In genomic region chr1:229756666-229757065, GRCh38 we compare ENCODE assay signal across 16 cellular contexts.
DNase-seq lines count a peak whose midpoint lies in the region; FAIRE-seq and TF ChIP-seq lines count a peak whose summit lies in the region.
"Had no signal": no experiment of that assay in that cellular context is flagged by ENCODE, and none has a peak within 500 bp of the region (broad histone marks: within the 10 kb centered on the region; RNA-seq: fewer than 3 reads in every experiment).

No MANE protein-coding gene starts in this region.

- H3K4me1 Mint-ChIP-seq in activated CD4-positive, alpha-beta memory T cell treated with anti-CD3 and anti-CD28 coated beads for 36 hours (ENCODE audit: low read depth): peaks cover 8% of the 10 kb centered on the region

- no peak for TF ChIP-seq CTCF in fibroblast of the aortic adventitia (IDR thresholded peaks at IDR 0.05; ENCODE audit: insufficient read depth, low read length)

- POLR2A ChIA-PET in activated CD4-positive, alpha-beta memory T cell treated with anti-CD3 and anti-CD28 coated beads for 36 hours (lab: Charles Lee): no interaction called here

- intact Hi-C loops in activated CD4-positive, alpha-beta memory T cell treated with anti-CD3 and anti-CD28 coated beads for 36 hours (cut with micrococcal nuclease): no loop called here

- H3K27me3 ChIP-seq in SJSA1 (replicated peaks): no peaks in the 10 kb centered on the region
- H3K27me3 ChIP-seq: thyroid gland had no signal

- H3K4me1 ChIP-seq in SJSA1 (replicated peaks): peaks cover 43% of the 10 kb centered on the region
- H3K4me1 ChIP-seq: thyroid gland had no signal

- no peak for TF ChIP-seq POLR2A in GM12892 (IDR thresholded peaks at IDR 0.05; ENCODE audit: low read depth, low read length)

- no peak overlapping the region for H3K4me3 ChIP-seq in SJSA1
- H3K4me3 ChIP-seq in fibroblast of the aortic adventitia (ENCODE audit: low read depth, low read length): no peak overlapping the region
- H3K4me3 ChIP-seq: thyroid gland had no signal

- H3K9me3 Mint-ChIP-seq in activated CD4-positive, alpha-beta memory T cell treated with anti-CD3 and anti-CD28 coated beads for 36 hours: peaks cover 11% of the 10 kb centered on the region

- FAIRE-seq in GM12892 (lab: Jason Lieb, UNC): no peak
- FAIRE-seq: GM12891 had no signal

- peaks cover 2% of the 10 kb centered on the region for H3K27me3 Mint-ChIP-seq in activated CD4-positive, alpha-beta memory T cell treated with anti-CD3 and anti-CD28 coated beads for 36 hours

- peak overlapping the region; percentile 57 for H3K27ac ChIP-seq in SJSA1
- H3K27ac ChIP-seq: thyroid gland had no signal

- H3K4me3 Mint-ChIP-seq in activated CD4-positive, alpha-beta memory T cell treated with anti-CD3 and anti-CD28 coated beads for 36 hours: no peak overlapping the region

- CTCF ChIA-PET in activated CD4-positive, alpha-beta memory T cell treated with anti-CD3 and anti-CD28 coated beads for 36 hours (lab: Charles Lee): no interaction called here

- H3K36me3 Mint-ChIP-seq in activated CD4-positive, alpha-beta memory T cell treated with anti-CD3 and anti-CD28 coated beads for 36 hours: peaks cover 2% of the 10 kb centered on the region

- H3K36me3 ChIP-seq in SJSA1: no peaks in the 10 kb centered on the region
- H3K36me3 ChIP-seq: thyroid gland had no signal

- DNase-seq in HCEC 1CT: peak; percentile 68
- peak; percentile 44 to 66 for DNase-seq in SJSA1 (ENCODE audit: low read depth in 1 of 2, low spot score in 2 of 2)
- DNase-seq in fibroblast of the aortic adventitia (ENCODE audit: low read depth): peak; percentile 31
- DNase-seq in stromal cell of bone marrow (ENCODE audit: low read depth): peak; percentile 21
- DNase-seq in GM12892 (ENCODE audit: insufficient read length): no peak
- DNase-seq in activated CD4-positive, alpha-beta memory T cell treated with anti-CD3 and anti-CD28 coated beads for 36 hours: no peak
- no peak for DNase-seq in NCI-H2227 (lab: John Stamatoyannopoulos, UW; ENCODE audit: unreplicated experiment)
- DNase-seq: activated naive CD4-positive, alpha-beta T cell treated with Interleukin-2 at 50 U/mL for 16 hours; central memory CD4-positive, alpha-beta T cell; erythroblast; left colon; NCI-H1105 treated with DMSO at 0.1 percent for 48 hours; NCI-H510A; T1000; thyroid gland had no signal

- H3K9me3 ChIP-seq in SJSA1 (replicated peaks): no peaks in the 10 kb centered on the region
- H3K9me3 ChIP-seq: thyroid gland had no signal

- H3K27ac Mint-ChIP-seq in activated CD4-positive, alpha-beta memory T cell treated with anti-CD3 and anti-CD28 coated beads for 36 hours: no peak overlapping the region

Comparison
In these comparisons a context has a peak if more than half of its experiments do, and no peak if none do; other contexts are left out.
1. DNase-seq: peak in HCEC 1CT (single experiment), SJSA1 (2 of 2), fibroblast of the aortic adventitia (single experiment) and stromal cell of bone marrow (single experiment); none in GM12892 (single experiment), activated CD4-positive, alpha-beta memory T cell treated with anti-CD3 and anti-CD28 coated beads for 36 hours (single experiment) and NCI-H2227 (single experiment).